Comparison of ENCODE assay signal across 17 cellular contexts in the genomic region with DNA sequence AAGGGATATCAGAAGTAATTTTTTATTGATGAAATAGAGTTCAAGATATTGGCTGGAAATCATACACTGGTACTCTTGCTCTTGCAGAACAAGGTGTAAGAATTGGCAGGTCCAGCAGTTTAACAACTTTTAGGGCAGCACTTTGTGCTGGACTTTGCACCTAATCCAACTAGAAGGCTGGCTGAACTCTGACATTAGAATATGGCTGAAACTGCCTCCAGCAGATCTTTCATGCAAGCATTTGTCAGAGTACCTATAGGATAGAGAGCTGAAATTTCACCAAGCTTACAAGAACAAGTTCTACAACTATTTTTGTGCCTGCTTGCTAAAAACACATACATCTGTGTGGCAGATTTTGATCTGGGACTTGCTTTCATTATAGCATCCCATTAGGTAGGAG. TPM values are rescaled to one million over a fixed set of nuclear protein-coding genes. Genes with fewer than 3 reads are reported as not detected.
DNase-seq lines count a peak whose midpoint lies in the region; ATAC-seq, FAIRE-seq and TF ChIP-seq lines count a peak whose summit lies in the region.
"Had no signal": no experiment of that assay in that cellular context is flagged by ENCODE, and none has a peak within 500 bp of the region (broad histone marks: within the 10 kb centered on the region; RNA-seq: fewer than 3 reads in every experiment).

No MANE protein-coding gene starts in this region.

- TF ChIP-seq POLR2A in HepG2 (IDR thresholded peaks at IDR 0.05; ENCODE audit: insufficient read depth in 1 of 2, low read depth in 2 of 2, low read length in 2 of 2), result no peak

- TF ChIP-seq RAD21 in HepG2 (CRISPR knock-in tag; IDR thresholded peaks at IDR 0.05), result no peak

- H3K4me2 ChIP-seq in HepG2 (ENCODE audit: low read depth, low read length), result no peak overlapping the region
- H3K4me2 ChIP-seq: BLaER1 had no signal

- no peaks in the 10 kb centered on the region for H3K27me3 Mint-ChIP-seq in activated T-helper 2 cell treated with anti-CD3 and anti-CD28 coated beads, Interferon-gamma antibody, Interleukin-2, Interleukin-4, amounts not matched to agents 10 μg/mL and 5 μg/mL and 100 μg/mL, durations not matched to agents 14 hours and 24 hours and 36 hours (ENCODE audit: low read depth)
- H3K27me3 Mint-ChIP-seq: CD8-positive, alpha-beta memory T cell had no signal

- no peaks in the 10 kb centered on the region for H3K27me3 ChIP-seq in HepG2 (ENCODE audit: control insufficient read depth in 1 of 2, insufficient read depth in 2 of 2, low read length in 2 of 2)
- no peaks in the 10 kb centered on the region for H3K27me3 ChIP-seq in pancreas
- H3K27me3 ChIP-seq: BLaER1 had no signal

- POLR2A ChIA-PET in HepG2 (lab: Yijun Ruan, JAX), result interaction anchor here (1.5 to 2.1 kb wide), 2 partner anchors 17 to 90 kb away, joined by 5 to 6 read pairs; a partner anchor contains a TSS

- no peaks in the 10 kb centered on the region for H3K9me3 ChIP-seq in HepG2 (ENCODE audit: low read length)
- no peaks in the 10 kb centered on the region for H3K9me3 ChIP-seq in pancreas
- H3K9me3 ChIP-seq: BLaER1, Caco-2 had no signal

- no peak overlapping the region for H3K27ac Mint-ChIP-seq in activated T-helper 2 cell treated with anti-CD3 and anti-CD28 coated beads, Interferon-gamma antibody, Interleukin-2, Interleukin-4, amounts not matched to agents 10 μg/mL and 5 μg/mL and 100 μg/mL, durations not matched to agents 14 hours and 24 hours and 36 hours

- TF ChIP-seq CTCF in 22Rv1 (IDR thresholded peaks at IDR 0.05), result no peak
- TF ChIP-seq CTCF in HepG2 (CRISPR knock-in tag; IDR thresholded peaks at IDR 0.05), result no peak
- no peak for TF ChIP-seq CTCF in pancreas (IDR thresholded peaks at IDR 0.05)

- FAIRE-seq in HepG2 (lab: Jason Lieb, UNC) (no peak), pancreas (lab: Jason Lieb, UNC) (no peak)
- FAIRE-seq: H54 had no signal

- H4K20me1 ChIP-seq in HepG2 (ENCODE audit: insufficient read depth, low read length), result no peaks in the 10 kb centered on the region
- H4K20me1 ChIP-seq: BLaER1 had no signal

- H3K27ac ChIP-seq in 22Rv1 (peak overlapping the region; percentile 22; the same call in 1 of the 2 replicates), HepG2 (ENCODE audit: extremely low read length, insufficient read depth, low read length) (no peak overlapping the region), pancreas (no peak overlapping the region)
- H3K27ac ChIP-seq: BLaER1, GM23248 had no signal

- CTCF ChIA-PET in HepG2 (lab: Yijun Ruan, JAX; ENCODE audit: low intra/inter-chr PET ratio, low total read pairs), result no interaction called here

- H3K9ac ChIP-seq in HepG2 (ENCODE audit: insufficient read depth, low read depth, low read length), result no peak overlapping the region
- H3K9ac ChIP-seq: BLaER1, GM23248 had no signal

- H3K79me2 ChIP-seq in HepG2 (ENCODE audit: insufficient read depth, low read length), result no peaks in the 10 kb centered on the region

- H3K36me3 ChIP-seq in HepG2 (replicated peaks in 1 of 2; ENCODE audit: control insufficient read depth in 1 of 2, insufficient read depth in 2 of 2, low read length in 2 of 2), result peaks cover 5 to 60% of the 10 kb centered on the region in 2 experiments
- H3K36me3 ChIP-seq in pancreas, result peaks cover 0 to 15% (median 0%) of the 10 kb centered on the region in 3 donors

- peaks cover 72% of the 10 kb centered on the region for H3K36me3 Mint-ChIP-seq in activated T-helper 2 cell treated with anti-CD3 and anti-CD28 coated beads, Interferon-gamma antibody, Interleukin-2, Interleukin-4, amounts not matched to agents 10 μg/mL and 5 μg/mL and 100 μg/mL, durations not matched to agents 14 hours and 24 hours and 36 hours (ENCODE audit: low read depth)

- no peak for TF ChIP-seq EP300 in HepG2 (IDR thresholded peaks at IDR 0.05; ENCODE audit: low read depth in 2 of 2, low read length in 2 of 2)
- TF ChIP-seq EP300 in HepG2 (CRISPR knock-in tag; IDR thresholded peaks at IDR 0.05; ENCODE audit: borderline replicate concordance), result no peak

- no peak overlapping the region for H3K4me3 Mint-ChIP-seq in activated T-helper 2 cell treated with anti-CD3 and anti-CD28 coated beads, Interferon-gamma antibody, Interleukin-2, Interleukin-4, amounts not matched to agents 10 μg/mL and 5 μg/mL and 100 μg/mL, durations not matched to agents 14 hours and 24 hours and 36 hours (ENCODE audit: low read depth)
- H3K4me3 Mint-ChIP-seq: CD8-positive, alpha-beta memory T cell had no signal

- no peak overlapping the region for H2AFZ ChIP-seq in HepG2 (ENCODE audit: low read length)
- H2AFZ ChIP-seq: GM23248 had no signal

- H3K4me3 ChIP-seq in HepG2 (replicated peaks in 1 of 3; ENCODE audit: insufficient read depth in 1 of 3, low read depth in 2 of 3, low read length in 3 of 3) (no peak overlapping the region), pancreas (no peak overlapping the region)
- H3K4me3 ChIP-seq: BLaER1, GM23248 had no signal

- DNase-seq in HepG2 (ENCODE audit: low spot score) (no peak), pancreas (no peak), medulla oblongata (ENCODE audit: extremely low spot score) (no peak), SK-N-DZ (ENCODE audit: low spot score) (no peak)
- no peak for DNase-seq in activated T-helper 2 cell treated with anti-CD3 and anti-CD28 coated beads, Interferon-gamma antibody, Interleukin-2, Interleukin-4, amounts not matched to agents 10 μg/mL and 5 μg/mL and 100 μg/mL, durations not matched to agents 14 hours and 24 hours and 36 hours (ENCODE audit: low spot score)
- DNase-seq: 8988T; AML-193; CD8-positive, alpha-beta memory T cell; DND-41; GF-D8; GM23248 had no signal

- no peaks in the 10 kb centered on the region for H3K9me3 Mint-ChIP-seq in activated T-helper 2 cell treated with anti-CD3 and anti-CD28 coated beads, Interferon-gamma antibody, Interleukin-2, Interleukin-4, amounts not matched to agents 10 μg/mL and 5 μg/mL and 100 μg/mL, durations not matched to agents 14 hours and 24 hours and 36 hours
- H3K9me3 Mint-ChIP-seq: CD8-positive, alpha-beta memory T cell had no signal

- H3K4me1 ChIP-seq in HepG2 (ENCODE audit: insufficient read depth, low read length) (peaks cover 10% of the 10 kb centered on the region), pancreas (peaks cover 5 to 21% (median 11%) of the 10 kb centered on the region in 3 donors)
- H3K4me1 ChIP-seq: BLaER1 had no signal

- intact Hi-C loops in HepG2 (cut with micrococcal nuclease; ENCODE audit: unreplicated experiment) (no loop called here), pancreas (cut with DNase I) (no loop called here)
- intact Hi-C loops in activated T-helper 2 cell treated with anti-CD3 and anti-CD28 coated beads, Interferon-gamma antibody, Interleukin-2, Interleukin-4, amounts not matched to agents 10 μg/mL and 5 μg/mL and 100 μg/mL, durations not matched to agents 14 hours and 24 hours and 36 hours (cut with micrococcal nuclease), result no loop called here

- ATAC-seq in esophagus mucosa, result peak; percentile 67
- no peak for ATAC-seq in HepG2
- peak in 3 of 4 donors; percentile 23 to 66 (median 32) for ATAC-seq in pancreas
- ATAC-seq in HG03280 (IDR thresholded peaks at IDR 0.05; ENCODE audit: unreplicated experiment), result no peak

- H3K4me1 Mint-ChIP-seq in activated T-helper 2 cell treated with anti-CD3 and anti-CD28 coated beads, Interferon-gamma antibody, Interleukin-2, Interleukin-4, amounts not matched to agents 10 μg/mL and 5 μg/mL and 100 μg/mL, durations not matched to agents 14 hours and 24 hours and 36 hours (ENCODE audit: low read depth), result peaks cover under 1% of the 10 kb centered on the region
- H3K4me1 Mint-ChIP-seq: CD8-positive, alpha-beta memory T cell had no signal

- no TSS peak for BruUV-seq in HepG2 (replicated peaks; lab: Mats Ljungman, UMichigan)

- in situ Hi-C loops in HepG2 (cut with HindIII; ENCODE audit: extremely low pct_ligation_motif_present, low pct_unique_long_range_greater_than_20kb), result no loop called here

RNA-seq across cellular contexts. Expression of a gene that starts 17.2 kb away (rescaled TPM):
- total RNA-seq in esophagus mucosa, result 12.3 TPM
- 25.5 and 31.8 TPM in 2 replicates for total RNA-seq in HepG2 (2016; rRNA removed; fragmentation: Illumina TruSeq; extraction: Trizol)
- 47.8 and 51.9 TPM in 2 replicates for total RNA-seq in HepG2 (2016; cell fraction: cytosol; rRNA removed; fragmentation: Illumina TruSeq; extraction: Trizol; ENCODE audit: low read depth)
- 26.3 and 30.4 TPM in 2 replicates for total RNA-seq in HepG2 (2016; cell fraction: insoluble cytoplasmic fraction; rRNA removed; fragmentation: Illumina TruSeq; extraction: Trizol)
- 17.3 and 17.7 TPM in 2 replicates for total RNA-seq in HepG2 (2016; cell fraction: membrane; rRNA removed; fragmentation: Illumina TruSeq; extraction: Trizol)
- total RNA-seq in HepG2 (2016; cell fraction: nucleus; rRNA removed; fragmentation: Illumina TruSeq; extraction: Trizol), result 22.2 and 26.2 TPM in 2 replicates
- polyA plus RNA-seq in HepG2 (2011; rRNA removed), result 5.4 and 6.6 TPM in 2 replicates
- polyA plus RNA-seq in HepG2 (2011; cell fraction: cytosol; rRNA removed), result 3.2 and 5.1 TPM in 2 replicates
- 3.4 and 5.9 TPM in 2 replicates for polyA plus RNA-seq in HepG2 (2011; cell fraction: nucleus; rRNA removed)
- 7.5 and 8.1 TPM in 2 replicates for polyA plus RNA-seq in HepG2 (2012)
- 0.69 and 1.3 TPM in 2 replicates for polyA plus RNA-seq in HepG2 (2016; cell fraction: cytosol; fragmentation: Illumina TruSeq; extraction: Trizol; ENCODE audit: low read depth)
- polyA plus RNA-seq in HepG2 (2016; cell fraction: insoluble cytoplasmic fraction; fragmentation: Illumina TruSeq; extraction: Trizol; ENCODE audit: low read depth), result 15.8 and 18.0 TPM in 2 replicates
- polyA plus RNA-seq in HepG2 (2016; cell fraction: membrane; fragmentation: Illumina TruSeq; extraction: Trizol; ENCODE audit: low read depth), result 2.1 and 2.4 TPM in 2 replicates
- 19.1 and 25.2 TPM in 2 replicates for polyA plus RNA-seq in HepG2 (2016; cell fraction: nucleus; fragmentation: Illumina TruSeq; extraction: Trizol; ENCODE audit: insufficient read depth, low read depth)
- polyA minus RNA-seq in HepG2 (2011; rRNA and poly(A)+ RNA removed; ENCODE audit: low replicate concordance), result 11.2 and 33.6 TPM in 2 replicates
- 7.5 and 7.9 TPM in 2 replicates for polyA minus RNA-seq in HepG2 (2011; cell fraction: cytosol; rRNA and poly(A)+ RNA removed)
- 18.0 and 23.0 TPM in 2 replicates for polyA minus RNA-seq in HepG2 (2011; cell fraction: nucleus; rRNA and poly(A)+ RNA removed)
- total RNA-seq in pancreas, result 1 to 10 TPM; 4.6 to 9.7 (median 7.3) TPM
- polyA plus RNA-seq in pancreas, result 1 to 10 TPM; 3.4 to 5.0 TPM
- 33.3 and 34.2 TPM in 2 replicates for total RNA-seq in activated T-helper 2 cell treated with anti-CD3 and anti-CD28 coated beads, Interferon-gamma antibody, Interleukin-2, Interleukin-4, amounts not matched to agents 10 μg/mL and 5 μg/mL and 100 μg/mL, durations not matched to agents 14 hours and 24 hours and 36 hours
- polyA plus RNA-seq in SK-N-DZ (2014; cell fraction: cytosol; rRNA removed), result 23.0 and 24.0 TPM in 2 replicates
- polyA plus RNA-seq in SK-N-DZ (2014; cell fraction: nucleus; rRNA removed), result 19.7 and 72.2 TPM in 2 replicates

RNA-seq across cellular contexts. Expression of a gene that starts 17.6 kb away (rescaled TPM):
- 33.9 TPM for total RNA-seq in esophagus mucosa
- total RNA-seq in HepG2 (2016; rRNA removed; fragmentation: Illumina TruSeq; extraction: Trizol), result 51.4 and 70.0 TPM in 2 replicates
- 24.3 and 28.5 TPM in 2 replicates for total RNA-seq in HepG2 (2016; cell fraction: cytosol; rRNA removed; fragmentation: Illumina TruSeq; extraction: Trizol; ENCODE audit: low read depth)
- total RNA-seq in HepG2 (2016; cell fraction: insoluble cytoplasmic fraction; rRNA removed; fragmentation: Illumina TruSeq; extraction: Trizol), result 53.4 and 70.2 TPM in 2 replicates
- total RNA-seq in HepG2 (2016; cell fraction: membrane; rRNA removed; fragmentation: Illumina TruSeq; extraction: Trizol), result 63.4 and 70.5 TPM in 2 replicates
- 52.8 and 54.3 TPM in 2 replicates for total RNA-seq in HepG2 (2016; cell fraction: nucleus; rRNA removed; fragmentation: Illumina TruSeq; extraction: Trizol)
- 15.2 and 15.7 TPM in 2 replicates for polyA plus RNA-seq in HepG2 (2011; rRNA removed)
- 10.9 and 14.0 TPM in 2 replicates for polyA plus RNA-seq in HepG2 (2011; cell fraction: cytosol; rRNA removed)
- 20.3 and 21.9 TPM in 2 replicates for polyA plus RNA-seq in HepG2 (2011; cell fraction: nucleus; rRNA removed)
- 19.7 and 20.8 TPM in 2 replicates for polyA plus RNA-seq in HepG2 (2012)
- 22.7 and 27.3 TPM in 2 replicates for polyA plus RNA-seq in HepG2 (2016; cell fraction: cytosol; fragmentation: Illumina TruSeq; extraction: Trizol; ENCODE audit: low read depth)
- 54.8 and 62.0 TPM in 2 replicates for polyA plus RNA-seq in HepG2 (2016; cell fraction: insoluble cytoplasmic fraction; fragmentation: Illumina TruSeq; extraction: Trizol; ENCODE audit: low read depth)
- polyA plus RNA-seq in HepG2 (2016; cell fraction: membrane; fragmentation: Illumina TruSeq; extraction: Trizol; ENCODE audit: low read depth), result 46.8 and 48.1 TPM in 2 replicates
- 55.9 and 61.0 TPM in 2 replicates for polyA plus RNA-seq in HepG2 (2016; cell fraction: nucleus; fragmentation: Illumina TruSeq; extraction: Trizol; ENCODE audit: insufficient read depth, low read depth)
- polyA minus RNA-seq in HepG2 (2011; rRNA and poly(A)+ RNA removed; ENCODE audit: low replicate concordance), result 23.7 and 34.5 TPM in 2 replicates
- 13.5 and 14.6 TPM in 2 replicates for polyA minus RNA-seq in HepG2 (2011; cell fraction: cytosol; rRNA and poly(A)+ RNA removed)
- 60.9 and 80.8 TPM in 2 replicates for polyA minus RNA-seq in HepG2 (2011; cell fraction: nucleus; rRNA and poly(A)+ RNA removed)
- 10 to 100 TPM; 13.9 to 23.1 (median 18.2) TPM for total RNA-seq in pancreas
- 10 to 100 TPM; 11.9 to 20.5 TPM for polyA plus RNA-seq in pancreas
- 51.4 and 54.3 TPM in 2 replicates for total RNA-seq in activated T-helper 2 cell treated with anti-CD3 and anti-CD28 coated beads, Interferon-gamma antibody, Interleukin-2, Interleukin-4, amounts not matched to agents 10 μg/mL and 5 μg/mL and 100 μg/mL, durations not matched to agents 14 hours and 24 hours and 36 hours
- polyA plus RNA-seq in SK-N-DZ (2014; cell fraction: cytosol; rRNA removed), result 41.6 and 51.7 TPM in 2 replicates
- polyA plus RNA-seq in SK-N-DZ (2014; cell fraction: nucleus; rRNA removed), result 48.6 and 69.7 TPM in 2 replicates

RNA-seq across cellular contexts. Expression of a gene that starts 38.7 kb away (rescaled TPM):
- total RNA-seq in esophagus mucosa (56.2 TPM), HepG2 (2016; rRNA removed; fragmentation: Illumina TruSeq; extraction: Trizol) (not detected in 2 replicates), pancreas (10 to 100 TPM in 3 of 6 donors, 1 to 10 TPM in 2, under 1 TPM in 1; 0.67 to 77.9 (median 10.1) TPM)
- total RNA-seq in HepG2 (2016; cell fraction: cytosol; rRNA removed; fragmentation: Illumina TruSeq; extraction: Trizol; ENCODE audit: low read depth), result not detected in 2 replicates
- total RNA-seq in HepG2 (2016; cell fraction: insoluble cytoplasmic fraction; rRNA removed; fragmentation: Illumina TruSeq; extraction: Trizol), result not detected in 2 replicates
- not detected in 2 replicates for total RNA-seq in HepG2 (2016; cell fraction: membrane; rRNA removed; fragmentation: Illumina TruSeq; extraction: Trizol)
- not detected in 2 replicates for total RNA-seq in HepG2 (2016; cell fraction: nucleus; rRNA removed; fragmentation: Illumina TruSeq; extraction: Trizol)
- polyA plus RNA-seq in HepG2 (2011; rRNA removed) (not detected in 2 replicates), pancreas (10 to 100 TPM in 1 of 2 donors, 1 to 10 TPM in 1; 5.9 to 47.8 TPM)
- not detected in 2 replicates for polyA plus RNA-seq in HepG2 (2011; cell fraction: cytosol; rRNA removed)
- polyA plus RNA-seq in HepG2 (2011; cell fraction: nucleus; rRNA removed), result not detected in 2 replicates
- not detected in 2 replicates for polyA plus RNA-seq in HepG2 (2012)
- polyA plus RNA-seq in HepG2 (2016; cell fraction: cytosol; fragmentation: Illumina TruSeq; extraction: Trizol; ENCODE audit: low read depth), result not detected in 2 replicates
- not detected in 2 replicates for polyA plus RNA-seq in HepG2 (2016; cell fraction: insoluble cytoplasmic fraction; fragmentation: Illumina TruSeq; extraction: Trizol; ENCODE audit: low read depth)
- polyA plus RNA-seq in HepG2 (2016; cell fraction: membrane; fragmentation: Illumina TruSeq; extraction: Trizol; ENCODE audit: low read depth), result not detected in 2 replicates
- polyA plus RNA-seq in HepG2 (2016; cell fraction: nucleus; fragmentation: Illumina TruSeq; extraction: Trizol; ENCODE audit: insufficient read depth, low read depth), result not detected in 2 replicates
- not detected in 2 replicates for polyA minus RNA-seq in HepG2 (2011; rRNA and poly(A)+ RNA removed; ENCODE audit: low replicate concordance)
- polyA minus RNA-seq in HepG2 (2011; cell fraction: cytosol; rRNA and poly(A)+ RNA removed), result not detected in 2 replicates
- not detected in 2 replicates for polyA minus RNA-seq in HepG2 (2011; cell fraction: nucleus; rRNA and poly(A)+ RNA removed)
- not detected in 2 replicates for total RNA-seq in activated T-helper 2 cell treated with anti-CD3 and anti-CD28 coated beads, Interferon-gamma antibody, Interleukin-2, Interleukin-4, amounts not matched to agents 10 μg/mL and 5 μg/mL and 100 μg/mL, durations not matched to agents 14 hours and 24 hours and 36 hours
- not detected in 2 replicates for polyA plus RNA-seq in SK-N-DZ (2014; cell fraction: cytosol; rRNA removed)
- not detected in 2 replicates for polyA plus RNA-seq in SK-N-DZ (2014; cell fraction: nucleus; rRNA removed)
- total RNA-seq: Caco-2; CD8-positive, alpha-beta memory T cell; GM23248 had no signal
- polyA plus RNA-seq: CD8-positive, alpha-beta memory T cell; GM23248 had no signal

RNA-seq across cellular contexts. Expression of a gene that starts 56.3 kb away (rescaled TPM):
- total RNA-seq in esophagus mucosa, result 19.0 TPM
- total RNA-seq in HepG2 (2016; rRNA removed; fragmentation: Illumina TruSeq; extraction: Trizol), result 0.27 TPM in 1 of 2 replicates, not detected in the other
- total RNA-seq in HepG2 (2016; cell fraction: cytosol; rRNA removed; fragmentation: Illumina TruSeq; extraction: Trizol; ENCODE audit: low read depth), result not detected in 2 replicates
- total RNA-seq in HepG2 (2016; cell fraction: insoluble cytoplasmic fraction; rRNA removed; fragmentation: Illumina TruSeq; extraction: Trizol), result 0.17 TPM in 1 of 2 replicates, not detected in the other
- not detected in 2 replicates for total RNA-seq in HepG2 (2016; cell fraction: membrane; rRNA removed; fragmentation: Illumina TruSeq; extraction: Trizol)
- not detected in 2 replicates for total RNA-seq in HepG2 (2016; cell fraction: nucleus; rRNA removed; fragmentation: Illumina TruSeq; extraction: Trizol)
- 0.12 TPM in 1 of 2 replicates, not detected in the other for polyA plus RNA-seq in HepG2 (2011; rRNA removed)
- polyA plus RNA-seq in HepG2 (2011; cell fraction: cytosol; rRNA removed), result 0.19 TPM in 1 of 2 replicates, not detected in the other
- 0.14 TPM in 1 of 2 replicates, not detected in the other for polyA plus RNA-seq in HepG2 (2011; cell fraction: nucleus; rRNA removed)
- not detected in 2 replicates for polyA plus RNA-seq in HepG2 (2012)
- not detected in 2 replicates for polyA plus RNA-seq in HepG2 (2016; cell fraction: cytosol; fragmentation: Illumina TruSeq; extraction: Trizol; ENCODE audit: low read depth)
- polyA plus RNA-seq in HepG2 (2016; cell fraction: insoluble cytoplasmic fraction; fragmentation: Illumina TruSeq; extraction: Trizol; ENCODE audit: low read depth), result not detected in 2 replicates
- polyA plus RNA-seq in HepG2 (2016; cell fraction: membrane; fragmentation: Illumina TruSeq; extraction: Trizol; ENCODE audit: low read depth), result not detected in 2 replicates
- not detected in 2 replicates for polyA plus RNA-seq in HepG2 (2016; cell fraction: nucleus; fragmentation: Illumina TruSeq; extraction: Trizol; ENCODE audit: insufficient read depth, low read depth)
- not detected in 2 replicates for polyA minus RNA-seq in HepG2 (2011; rRNA and poly(A)+ RNA removed; ENCODE audit: low replicate concordance)
- not detected in 2 replicates for polyA minus RNA-seq in HepG2 (2011; cell fraction: cytosol; rRNA and poly(A)+ RNA removed)
- 0.50 TPM in 1 of 2 replicates, not detected in the other for polyA minus RNA-seq in HepG2 (2011; cell fraction: nucleus; rRNA and poly(A)+ RNA removed)
- total RNA-seq in pancreas, result 10 to 100 TPM in 3 of 6 donors, under 1 TPM in 1, not detected in 2; 0.59 to 22.0 (median 16.8) TPM
- polyA plus RNA-seq in pancreas, result 1 to 10 TPM in 1 of 2 donors, under 1 TPM in 1; 0.49 to 3.3 TPM
- total RNA-seq in activated T-helper 2 cell treated with anti-CD3 and anti-CD28 coated beads, Interferon-gamma antibody, Interleukin-2, Interleukin-4, amounts not matched to agents 10 μg/mL and 5 μg/mL and 100 μg/mL, durations not matched to agents 14 hours and 24 hours and 36 hours, result not detected in 2 replicates
- polyA plus RNA-seq in SK-N-DZ (2014; cell fraction: cytosol; rRNA removed), result not detected in 2 replicates
- not detected in 2 replicates for polyA plus RNA-seq in SK-N-DZ (2014; cell fraction: nucleus; rRNA removed)
- total RNA-seq: Caco-2; CD8-positive, alpha-beta memory T cell; GM23248 had no signal
- polyA plus RNA-seq: CD8-positive, alpha-beta memory T cell; GM23248 had no signal

Comparison
In these comparisons a context has a peak if more than half of its experiments do, and no peak if none do; other contexts are left out.
1. ATAC-seq: peak in esophagus mucosa (single experiment) and pancreas (3 of 4); none in HepG2 (single experiment) and HG03280 (single experiment).